11 cellular contexts compared by ENCODE assay signal in the genomic region with DNA sequence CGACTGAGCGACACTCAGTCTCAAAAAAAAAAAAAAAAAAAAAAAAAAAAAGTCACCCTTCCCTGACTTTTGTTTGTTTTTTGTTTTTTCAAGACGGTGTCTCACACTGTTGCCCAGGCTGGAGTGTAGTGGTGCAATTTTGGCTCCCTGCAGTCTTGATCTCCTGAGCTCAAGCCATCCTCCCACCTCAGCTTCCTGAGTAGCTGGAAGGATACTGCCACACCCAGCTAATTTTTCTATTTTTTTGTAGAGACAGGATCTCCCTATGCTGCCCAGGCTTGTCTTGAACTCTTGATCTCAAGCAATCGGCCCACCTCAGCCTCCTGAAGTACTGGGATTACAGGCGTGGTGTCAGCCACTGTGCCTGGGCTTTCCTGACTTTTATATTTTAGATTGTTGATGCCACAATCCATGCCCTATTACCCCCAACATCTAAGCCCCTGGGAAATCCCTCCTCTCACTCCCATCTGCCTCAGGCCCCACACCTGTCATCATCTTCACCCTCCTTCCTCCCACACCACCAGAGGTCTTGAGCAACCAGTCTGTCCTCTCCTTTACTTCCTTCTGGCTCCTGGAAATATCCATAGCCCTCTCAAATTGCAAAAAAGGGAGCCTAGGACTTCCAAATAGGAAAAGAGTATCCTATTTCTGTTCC. TPM values are rescaled to one million over a fixed set of nuclear protein-coding genes. Genes with fewer than 3 reads are reported as not detected.
DNase-seq lines count a peak whose midpoint lies in the region; ATAC-seq and TF ChIP-seq lines count a peak whose summit lies in the region.
"Had no signal": no experiment of that assay in that cellular context is flagged by ENCODE, and none has a peak within 500 bp of the region (broad histone marks: within the 10 kb centered on the region; RNA-seq: fewer than 3 reads in every experiment).

No MANE protein-coding gene starts in this region.

- H3K79me1 ChIP-seq in neuronal stem cell (ENCODE audit: low read depth, low read length), result peaks cover 4% of the 10 kb centered on the region

- peak overlapping the region; percentile 41 to 82 (median 62) for H3K27ac ChIP-seq in esophagus squamous epithelium
- H3K27ac ChIP-seq in spleen, result peak overlapping the region in 5 of 8 donors; percentile 37 to 73 (median 58)
- no peak overlapping the region for H3K27ac ChIP-seq in neuronal stem cell (replicated peaks; ENCODE audit: low read length)
- H3K27ac ChIP-seq: uterus had no signal

- peaks cover 0 to 59% (median 0%) of the 10 kb centered on the region in 3 donors for H3K36me3 ChIP-seq in esophagus squamous epithelium
- peaks cover 2 to 53% (median 9%) of the 10 kb centered on the region in 6 donors for H3K36me3 ChIP-seq in spleen
- peaks cover 42 to 97% of the 10 kb centered on the region in 2 donors for H3K36me3 ChIP-seq in neuronal stem cell (replicated peaks in 1 of 2; ENCODE audit: control insufficient read depth in 2 of 2, insufficient read depth in 2 of 2, low read length in 2 of 2)
- H3K36me3 ChIP-seq: uterus had no signal

- H3K14ac ChIP-seq in neuronal stem cell (ENCODE audit: low read length), result no peak overlapping the region

- no peak overlapping the region for H3K4me2 ChIP-seq in neuronal stem cell (ENCODE audit: insufficient read depth, low read length, poor library complexity, severe bottlenecking)

- WGBS in esophagus squamous epithelium, 2 donors, result 39 to 42% methylated on average over 5 of the region's 5 CpGs
- WGBS in spleen, 5 donors, result 62 to 81% (median 72%) methylated on average over 3 to 5 of the region's 5 CpGs
- WGBS in neuronal stem cell (ENCODE audit: extremely low coverage in 2 of 2, insufficient read length in 2 of 2, insufficient replicate concordance in 1 of 2), 2 donors, result no CpG with 5 or more reads among the region's 5 CpGs

- no peak for TF ChIP-seq POLR2A in esophagus squamous epithelium (IDR thresholded peaks at IDR 0.05)
- no peak for TF ChIP-seq POLR2A in spleen (IDR thresholded peaks at IDR 0.05)

- no peak for ATAC-seq in activated CD8-positive, alpha-beta T cell treated with anti-CD3 and anti-CD28 coated beads for 36 hours
- no peak for ATAC-seq in GM18868 (IDR thresholded peaks at IDR 0.05; ENCODE audit: unreplicated experiment)

- H3K18ac ChIP-seq in neuronal stem cell (ENCODE audit: low read length), result no peak overlapping the region

- CTCF ChIA-PET in activated CD4-positive, alpha-beta T cell treated with anti-CD3 and anti-CD28 coated beads, Interleukin-2, amount 10 ng/mL, durations not matched to agents 7 days and 5 days (lab: Charles Lee), result interaction anchor here (0.9 to 2.2 kb wide), 8 partner anchors 8 to 291 kb away, joined by 3 to 11 read pairs (median 7); partner anchors contain the start of gene IKZF4
- CTCF ChIA-PET in activated CD8-positive, alpha-beta T cell treated with anti-CD3 and anti-CD28 coated beads for 36 hours (lab: Charles Lee), result interaction anchor here (0.9 to 4.2 kb wide), 18 partner anchors 10 to 290 kb away, joined by 3 to 88 read pairs (median 10); partner anchors contain the start of genes IKZF4, PA2G4, RAB5B and SUOX

- H3K9ac ChIP-seq in neuronal stem cell (ENCODE audit: low read depth, low read length, poor library complexity), result no peak overlapping the region

- H2BK5ac ChIP-seq in neuronal stem cell (ENCODE audit: low read length), result no peak overlapping the region

- no peak overlapping the region for H2BK120ac ChIP-seq in neuronal stem cell (ENCODE audit: low read depth, low read length)

- H3K23ac ChIP-seq in neuronal stem cell (ENCODE audit: low read depth, low read length, poor library complexity), result no peak overlapping the region

- H3K4ac ChIP-seq in neuronal stem cell (ENCODE audit: low read length), result no peak overlapping the region

- peaks cover 50% of the 10 kb centered on the region for H3K4me1 Mint-ChIP-seq in activated CD4-positive, alpha-beta T cell treated with anti-CD3 and anti-CD28 coated beads, Interleukin-2, amount 10 ng/mL, durations not matched to agents 7 days and 5 days
- peaks cover 40% of the 10 kb centered on the region for H3K4me1 Mint-ChIP-seq in activated CD8-positive, alpha-beta T cell treated with anti-CD3 and anti-CD28 coated beads for 36 hours (ENCODE audit: low read depth)

- no peak overlapping the region for H4K8ac ChIP-seq in neuronal stem cell (ENCODE audit: low read depth, low read length)

- H4K91ac ChIP-seq in neuronal stem cell (ENCODE audit: low read depth, low read length, poor library complexity), result no peak overlapping the region

- no peaks in the 10 kb centered on the region for H3K27me3 Mint-ChIP-seq in activated CD4-positive, alpha-beta T cell treated with anti-CD3 and anti-CD28 coated beads, Interleukin-2, amount 10 ng/mL, durations not matched to agents 7 days and 5 days
- H3K27me3 Mint-ChIP-seq in activated CD8-positive, alpha-beta T cell treated with anti-CD3 and anti-CD28 coated beads for 36 hours, result no peaks in the 10 kb centered on the region

- H3K27me3 ChIP-seq in esophagus squamous epithelium (no peaks in the 10 kb centered on the region), spleen (replicated peaks in 1 of 7) (no peaks in the 10 kb centered on the region), neuronal stem cell (ENCODE audit: control insufficient read depth in 3 of 3, insufficient read depth in 3 of 3, low read depth in 1 of 3, low read length in 3 of 3) (no peaks in the 10 kb centered on the region)
- H3K27me3 ChIP-seq: uterus had no signal

- no peaks in the 10 kb centered on the region for H3K9me3 ChIP-seq in esophagus squamous epithelium
- H3K9me3 ChIP-seq in spleen, result no peaks in the 10 kb centered on the region
- peaks cover 0 to 2% of the 10 kb centered on the region in 2 donors for H3K9me3 ChIP-seq in neuronal stem cell (replicated peaks in 1 of 2; ENCODE audit: control insufficient read depth in 2 of 2, insufficient read depth in 1 of 2, low read depth in 1 of 2, low read length in 2 of 2)
- H3K9me3 ChIP-seq: uterus had no signal

- TF ChIP-seq CTCF in activated CD8-positive, alpha-beta T cell treated with anti-CD3 and anti-CD28 coated beads for 36 hours (IDR thresholded peaks at IDR 0.05), result no peak
- TF ChIP-seq CTCF in esophagus squamous epithelium (IDR thresholded peaks at IDR 0.05) (no peak), spleen (IDR thresholded peaks at IDR 0.05 in 8 of 11, conservative IDR thresholded peaks at IDR 0.05 in 3 of 11) (no peak)

- H3K36me3 Mint-ChIP-seq in activated CD4-positive, alpha-beta T cell treated with anti-CD3 and anti-CD28 coated beads, Interleukin-2, amount 10 ng/mL, durations not matched to agents 7 days and 5 days (ENCODE audit: low read depth), result peaks cover 58% of the 10 kb centered on the region
- H3K36me3 Mint-ChIP-seq in activated CD8-positive, alpha-beta T cell treated with anti-CD3 and anti-CD28 coated beads for 36 hours (ENCODE audit: low read depth), result peaks cover 64% of the 10 kb centered on the region

- no peaks in the 10 kb centered on the region for H3K9me3 Mint-ChIP-seq in activated CD4-positive, alpha-beta T cell treated with anti-CD3 and anti-CD28 coated beads, Interleukin-2, amount 10 ng/mL, durations not matched to agents 7 days and 5 days
- no peaks in the 10 kb centered on the region for H3K9me3 Mint-ChIP-seq in activated CD8-positive, alpha-beta T cell treated with anti-CD3 and anti-CD28 coated beads for 36 hours

- H3K27ac Mint-ChIP-seq in activated CD4-positive, alpha-beta T cell treated with anti-CD3 and anti-CD28 coated beads, Interleukin-2, amount 10 ng/mL, durations not matched to agents 7 days and 5 days, result peak overlapping the region; percentile 87
- H3K27ac Mint-ChIP-seq in activated CD8-positive, alpha-beta T cell treated with anti-CD3 and anti-CD28 coated beads for 36 hours, result peak overlapping the region; percentile 69

- POLR2A ChIA-PET in activated CD4-positive, alpha-beta T cell treated with anti-CD3 and anti-CD28 coated beads, Interleukin-2, amount 10 ng/mL, durations not matched to agents 7 days and 5 days (lab: Charles Lee), result no interaction called here
- POLR2A ChIA-PET in activated CD8-positive, alpha-beta T cell treated with anti-CD3 and anti-CD28 coated beads for 36 hours (lab: Charles Lee), result no interaction called here

- no peak overlapping the region for H2AFZ ChIP-seq in neuronal stem cell (ENCODE audit: low read length)

- H2BK12ac ChIP-seq in neuronal stem cell (ENCODE audit: low read length), result no peak overlapping the region

- no peak for DNase-seq in activated CD4-positive, alpha-beta T cell treated with anti-CD3 and anti-CD28 coated beads, Interleukin-2, amount 10 ng/mL, durations not matched to agents 7 days and 5 days
- DNase-seq in activated CD4-positive, alpha-beta T cell treated with anti-CD3 and anti-CD28 coated beads, Interleukin-2, amount 50 U/mL, for 4 hours, result no peak
- no peak for DNase-seq in activated CD8-positive, alpha-beta T cell treated with anti-CD3 and anti-CD28 coated beads for 36 hours
- no peak for DNase-seq in esophagus squamous epithelium (lab: John Stamatoyannopoulos, UW)
- no peak for DNase-seq in spleen
- no peak for DNase-seq in NCI-H774 (lab: John Stamatoyannopoulos, UW)
- DNase-seq in neuronal stem cell (ENCODE audit: low spot score), result no peak
- DNase-seq: activated gamma-delta T cell treated with Interleukin-2 at 50 U/mL for 16 hours, NCI-H1436, uterus had no signal

- no peak overlapping the region for H2BK15ac ChIP-seq in neuronal stem cell (ENCODE audit: low read length)

- H3K4me1 ChIP-seq in esophagus squamous epithelium, result peaks cover 0 to 23% (median 13%) of the 10 kb centered on the region in 3 donors
- peaks cover 0 to 26% (median 10%) of the 10 kb centered on the region in 6 donors for H3K4me1 ChIP-seq in spleen
- H3K4me1 ChIP-seq in neuronal stem cell (ENCODE audit: control insufficient read depth in 2 of 2, insufficient read depth in 1 of 2, low read depth in 1 of 2, low read length in 2 of 2), result no peaks in the 10 kb centered on the region
- H3K4me1 ChIP-seq: uterus had no signal

- H2AK5ac ChIP-seq in neuronal stem cell (ENCODE audit: low read depth, low read length), result no peak overlapping the region

- intact Hi-C loops in activated CD8-positive, alpha-beta T cell treated with anti-CD3 and anti-CD28 coated beads for 36 hours (cut with micrococcal nuclease), result loop anchor here (2.0 kb wide), 1 partner anchor 32 kb away; the partner anchor contains the start of gene SUOX
- intact Hi-C loops in esophagus squamous epithelium (cut with DNase I) (no loop called here), spleen (cut with DNase I; ENCODE audit: low total_unique reads) (no loop called here)

- peak overlapping the region; percentile 30 for H3K4me3 Mint-ChIP-seq in activated CD4-positive, alpha-beta T cell treated with anti-CD3 and anti-CD28 coated beads, Interleukin-2, amount 10 ng/mL, durations not matched to agents 7 days and 5 days
- no peak overlapping the region for H3K4me3 Mint-ChIP-seq in activated CD8-positive, alpha-beta T cell treated with anti-CD3 and anti-CD28 coated beads for 36 hours

- H3K4me3 ChIP-seq in esophagus squamous epithelium (no peak overlapping the region), spleen (no peak overlapping the region), neuronal stem cell (ENCODE audit: low read length in 2 of 2) (no peak overlapping the region)
- H3K4me3 ChIP-seq: uterus had no signal

RNA-seq across cellular contexts. Expression of gene IKZF4, which starts 7.8 kb away (rescaled TPM):
- 10 to 100 TPM; 15.7 to 17.4 TPM for total RNA-seq in activated CD4-positive, alpha-beta T cell treated with anti-CD3 and anti-CD28 coated beads, Interleukin-2, amount 10 ng/mL, durations not matched to agents 7 days and 5 days
- total RNA-seq in activated CD8-positive, alpha-beta T cell treated with anti-CD3 and anti-CD28 coated beads for 36 hours, result 10 to 100 TPM; 20.5 to 20.8 TPM
- 1 to 10 TPM; 1.2 to 2.0 (median 1.9) TPM for total RNA-seq in esophagus squamous epithelium
- total RNA-seq in spleen, result 1 to 10 TPM; 3.1 to 9.3 (median 6.2) TPM
- polyA plus RNA-seq in spleen, result 1 to 10 TPM in 2 of 3 donors, under 1 TPM in 1; 0.80 to 1.6 (median 1.4) TPM
- polyA plus RNA-seq in neuronal stem cell (2013, experiment 1 of 2), result 9.9 TPM
- polyA plus RNA-seq in neuronal stem cell (2013, experiment 2 of 2), result 9.8 TPM

RNA-seq across cellular contexts. Expression of gene RPS26, which starts 13.1 kb away (rescaled TPM):
- 10 to 100 TPM; 47.2 to 48.3 TPM for total RNA-seq in activated CD4-positive, alpha-beta T cell treated with anti-CD3 and anti-CD28 coated beads, Interleukin-2, amount 10 ng/mL, durations not matched to agents 7 days and 5 days
- total RNA-seq in activated CD8-positive, alpha-beta T cell treated with anti-CD3 and anti-CD28 coated beads for 36 hours, result 10 to 100 TPM; 29.7 to 29.8 TPM
- total RNA-seq in esophagus squamous epithelium (1,000 to 10,000 TPM in 2 of 4 donors, 100 to 1,000 TPM in 2; 381 to 1,639 (median 1,040) TPM), spleen (100 to 1,000 TPM in 3 of 7 donors, 10 to 100 TPM in 4; 15.3 to 674 (median 76.8) TPM)
- 1,000 to 10,000 TPM; 1,592 to 2,958 (median 1,751) TPM for polyA plus RNA-seq in spleen
- polyA plus RNA-seq in neuronal stem cell (2013, experiment 1 of 2), result 589 TPM
- polyA plus RNA-seq in neuronal stem cell (2013, experiment 2 of 2), result 551 TPM

RNA-seq across cellular contexts. Expression of gene SUOX, which starts 31.6 kb away (rescaled TPM):
- total RNA-seq in activated CD4-positive, alpha-beta T cell treated with anti-CD3 and anti-CD28 coated beads, Interleukin-2, amount 10 ng/mL, durations not matched to agents 7 days and 5 days, result 1 to 10 TPM; 2.4 to 3.5 TPM
- 1 to 10 TPM; 4.6 to 6.2 TPM for total RNA-seq in activated CD8-positive, alpha-beta T cell treated with anti-CD3 and anti-CD28 coated beads for 36 hours
- total RNA-seq in esophagus squamous epithelium, result 10 to 100 TPM; 16.0 to 30.0 (median 18.5) TPM
- 10 to 100 TPM; 13.1 to 29.1 (median 19.8) TPM for total RNA-seq in spleen
- polyA plus RNA-seq in spleen, result 1 to 10 TPM; 6.0 to 8.1 (median 6.1) TPM
- 17.3 TPM for polyA plus RNA-seq in neuronal stem cell (2013, experiment 1 of 2)
- 18.0 TPM for polyA plus RNA-seq in neuronal stem cell (2013, experiment 2 of 2)

RNA-seq across cellular contexts. Expression of gene ERBB3, which starts 51.3 kb away (rescaled TPM):
- total RNA-seq in activated CD4-positive, alpha-beta T cell treated with anti-CD3 and anti-CD28 coated beads, Interleukin-2, amount 10 ng/mL, durations not matched to agents 7 days and 5 days, result 1 to 10 TPM; 1.3 to 1.5 TPM
- under 1 TPM; 0.98 to 0.99 TPM for total RNA-seq in activated CD8-positive, alpha-beta T cell treated with anti-CD3 and anti-CD28 coated beads for 36 hours
- 100 to 1,000 TPM in 1 of 4 donors, 10 to 100 TPM in 3; 36.0 to 125 (median 82.8) TPM for total RNA-seq in esophagus squamous epithelium
- total RNA-seq in spleen, result 1 to 10 TPM in 1 of 7 donors, under 1 TPM in 3, not detected in 3; 0.47 to 1.4 (median 0.72) TPM
- 1 to 10 TPM in 1 of 3 donors, under 1 TPM in 2; 0.17 to 2.0 (median 0.23) TPM for polyA plus RNA-seq in spleen
- 4.2 TPM for polyA plus RNA-seq in neuronal stem cell (2013, experiment 1 of 2)
- 3.8 TPM for polyA plus RNA-seq in neuronal stem cell (2013, experiment 2 of 2)

RNA-seq across cellular contexts. Expression of gene RAB5B, which starts 54.8 kb away (rescaled TPM):
- 10 to 100 TPM; 56.9 to 58.1 TPM for total RNA-seq in activated CD4-positive, alpha-beta T cell treated with anti-CD3 and anti-CD28 coated beads, Interleukin-2, amount 10 ng/mL, durations not matched to agents 7 days and 5 days
- total RNA-seq in activated CD8-positive, alpha-beta T cell treated with anti-CD3 and anti-CD28 coated beads for 36 hours, result 10 to 100 TPM; 26.0 to 32.4 TPM
- total RNA-seq in esophagus squamous epithelium (10 to 100 TPM; 78.2 to 94.2 (median 86.4) TPM), spleen (100 to 1,000 TPM in 1 of 7 donors, 10 to 100 TPM in 6; 70.5 to 101 (median 94.4) TPM)
- 10 to 100 TPM; 30.9 to 48.4 (median 35.1) TPM for polyA plus RNA-seq in spleen
- polyA plus RNA-seq in neuronal stem cell (2013, experiment 1 of 2), result 90.1 TPM
- polyA plus RNA-seq in neuronal stem cell (2013, experiment 2 of 2), result 89.7 TPM
